9 cellular contexts compared by ENCODE assay signal in genomic region chr9:133146746-133147411, GRCh38. TPM values are rescaled to one million over a fixed set of nuclear protein-coding genes. Genes with fewer than 3 reads are reported as not detected.
DNase-seq lines count a peak whose midpoint lies in the region; ATAC-seq and TF ChIP-seq lines count a peak whose summit lies in the region.
"Had no signal": no experiment of that assay in that cellular context is flagged by ENCODE, and none has a peak within 500 bp of the region (broad histone marks: within the 10 kb centered on the region; RNA-seq: fewer than 3 reads in every experiment).

No MANE protein-coding gene starts in this region.

- peak overlapping the region; percentile 83 for H3K4me3 ChIP-seq in Loucy (ENCODE audit: low read length, poor library complexity, severe bottlenecking)

- ATAC-seq in GM19395 (IDR thresholded peaks at IDR 0.05; ENCODE audit: unreplicated experiment) (no peak), HG03442 (IDR thresholded peaks at IDR 0.05; ENCODE audit: unreplicated experiment) (no peak)

- POLR2A ChIA-PET in GM10248 (lab: Yijun Ruan, JAX) = interaction anchor here (1.2 to 1.4 kb wide), 2 partner anchors 24 to 28 kb away, joined by 3 to 7 read pairs; no protein-coding TSS in a partner anchor

- no peaks in the 10 kb centered on the region; the same call in 1 of the 2 replicates for H3K36me3 ChIP-seq in Loucy (ENCODE audit: insufficient read depth, low read length)

- H4K20me1 ChIP-seq in Loucy (ENCODE audit: insufficient read depth, low read length, poor library complexity, severe bottlenecking) = peaks cover 59% of the 10 kb centered on the region

- peaks cover 44% of the 10 kb centered on the region for H3K4me1 Mint-ChIP-seq in neural crest cell

- H3K9me3 ChIP-seq in Loucy (ENCODE audit: insufficient read depth, low read depth, low read length) = no peaks in the 10 kb centered on the region

- H3K9me2 ChIP-seq in Loucy (replicated peaks; ENCODE audit: low read depth, low read length) = no peaks in the 10 kb centered on the region

- CTCF ChIA-PET in GM10248 (lab: Yijun Ruan, JAX) = interaction anchor here (0.7 to 10.7 kb wide), 26 partner anchors 8 to 209 kb away, joined by 3 to 473 read pairs (median 5); partner anchors contain the start of genes GBGT1, GTF3C5, RALGDS and SURF1

- H3K27ac ChIP-seq in C4-2B (no peak overlapping the region), caudate nucleus (ENCODE audit: low read depth, low read length) (peak overlapping the region; percentile 67)

- TF ChIP-seq CTCF in C4-2B (conservative IDR thresholded peaks at IDR 0.05) = 0 out of 2 replicates have a peak, but pooled peaks have one; percentile 4
- no peak for TF ChIP-seq CTCF in Loucy (conservative IDR thresholded peaks at IDR 0.05; ENCODE audit: low read length)
- no peak for TF ChIP-seq CTCF in neural crest cell (conservative IDR thresholded peaks at IDR 0.05)
- no peak for TF ChIP-seq CTCF in GM10248 (IDR thresholded peaks at IDR 0.05; ENCODE audit: control extremely low read depth, extremely low read depth, low read depth, missing control alignments)

- peak overlapping the region; percentile 95 for H3K4me3 Mint-ChIP-seq in neural crest cell

- H2AFZ ChIP-seq in Loucy (ENCODE audit: low read length) = no peak overlapping the region

- H3K27ac Mint-ChIP-seq in neural crest cell (ENCODE audit: unreplicated experiment) = no peak overlapping the region

- H3K4me1 ChIP-seq in Loucy (ENCODE audit: insufficient read depth, low read length, poor library complexity, severe bottlenecking) = peaks cover 52% of the 10 kb centered on the region

- H3K79me2 ChIP-seq in Loucy (ENCODE audit: insufficient read depth, low read length) = peaks cover 67% of the 10 kb centered on the region

- H3K27me3 Mint-ChIP-seq in neural crest cell (ENCODE audit: low read depth) = no peaks in the 10 kb centered on the region

- H3K4me2 ChIP-seq in Loucy (ENCODE audit: low read depth, low read length, poor library complexity, severe bottlenecking) = peak overlapping the region; percentile 92

- H3K27me3 ChIP-seq in Loucy (ENCODE audit: insufficient read depth, low read length, poor library complexity, severe bottlenecking) = no peaks in the 10 kb centered on the region

- H3K9me3 Mint-ChIP-seq in neural crest cell = no peaks in the 10 kb centered on the region

- peak overlapping the region; percentile 90 for H3K9ac ChIP-seq in Loucy (ENCODE audit: low read depth, low read length, poor library complexity, severe bottlenecking)

- 0 out of 2 replicates have a peak, but pooled peaks cover 5% of the 10 kb centered on the region for H3F3A ChIP-seq in Loucy (ENCODE audit: low read depth)

- DNase-seq in caudate nucleus (lab: John Stamatoyannopoulos, UW) = no peak
- no peak for DNase-seq in neural crest cell (ENCODE audit: low read depth, low spot score)
- no peak for DNase-seq in DMS 273 treated with DMSO at 0.1 percent for 48 hours (lab: John Stamatoyannopoulos, UW)
- DNase-seq in GM10248 (ENCODE audit: extremely low spot score) = no peak

- H3K36me3 Mint-ChIP-seq in neural crest cell (ENCODE audit: low read depth) = no peaks in the 10 kb centered on the region

RNA-seq across cellular contexts. Expression of gene GBGT1, which starts 16.8 kb away (rescaled TPM):
- total RNA-seq in neural crest cell = 12.9 and 13.8 TPM in 2 replicates
- total RNA-seq: SK-MEL-5 had no signal

RNA-seq across cellular contexts. Expression of gene RALGDS, which starts 25.8 kb away (rescaled TPM):
- total RNA-seq in neural crest cell = 72.4 and 73.8 TPM in 2 replicates
